In the genomic region with DNA sequence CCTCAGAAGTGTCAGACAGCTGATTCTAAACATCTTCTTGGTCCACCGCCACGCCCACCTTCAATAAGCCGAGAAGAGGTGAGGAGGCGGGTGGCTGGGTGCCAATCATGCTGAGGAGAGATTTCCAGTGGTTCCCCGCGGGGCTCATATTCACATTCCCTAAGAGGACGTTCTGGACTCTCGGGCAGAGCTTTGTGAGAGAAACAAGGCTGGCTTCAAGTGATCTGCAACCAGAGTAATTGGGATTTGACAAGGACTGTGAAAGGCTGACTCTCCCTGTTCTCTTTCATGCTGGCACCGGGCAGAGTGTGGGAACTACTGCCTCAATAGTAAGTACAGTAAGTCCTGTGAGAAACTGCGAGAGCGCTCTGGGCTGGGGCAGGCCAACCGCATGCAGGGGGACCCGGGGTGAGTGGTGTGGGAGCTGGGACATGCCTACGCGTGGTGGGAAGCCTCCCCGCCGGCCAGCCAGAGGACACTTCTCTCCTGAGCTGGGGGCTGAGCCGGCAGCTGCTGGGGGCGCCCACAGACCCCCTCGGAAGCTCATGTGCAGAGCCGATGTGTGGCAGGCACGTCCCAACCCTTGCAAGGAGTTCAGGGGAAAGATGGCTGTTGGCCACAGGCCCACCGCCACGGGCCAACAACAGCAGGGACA, we compare ENCODE assay signal across 11 cellular contexts.
DNase-seq lines count a peak whose midpoint lies in the region; ATAC-seq and TF ChIP-seq lines count a peak whose summit lies in the region.
"Had no signal": no experiment of that assay in that cellular context is flagged by ENCODE, and none has a peak within 500 bp of the region (broad histone marks: within the 10 kb centered on the region; RNA-seq: fewer than 3 reads in every experiment).

No MANE protein-coding gene starts in this region.

- TF ChIP-seq EP300 in esophagus muscularis mucosa (IDR thresholded peaks at IDR 0.05), result no peak

- H3K79me2 ChIP-seq in parathyroid adenoma, result no peaks in the 10 kb centered on the region

- H3K27me3 ChIP-seq in AG04450 (ENCODE audit: control insufficient read depth, insufficient read depth, low read length), result no peaks in the 10 kb centered on the region
- no peaks in the 10 kb centered on the region for H3K27me3 ChIP-seq in esophagus muscularis mucosa
- no peaks in the 10 kb centered on the region for H3K27me3 ChIP-seq in parathyroid adenoma (ENCODE audit: control insufficient read depth, insufficient read depth, low read length)

- H3K9me3 ChIP-seq in AG04450 (ENCODE audit: control insufficient read depth, insufficient read depth, low read length), result no peaks in the 10 kb centered on the region
- H3K9me3 ChIP-seq in esophagus muscularis mucosa, result no peaks in the 10 kb centered on the region
- H3K9me3 ChIP-seq in parathyroid adenoma (ENCODE audit: control insufficient read depth, low read length), result no peaks in the 10 kb centered on the region
- H3K9me3 ChIP-seq: BLaER1 treated with 17β-estradiol and CSF1 and Interleukin-3, amounts not matched to agents 10 nM and 100 nM had no signal

- WGBS in esophagus muscularis mucosa, result 47% methylated on average over 15 of the region's 24 CpGs

- ATAC-seq in SK-N-SH treated with all-trans-retinoic acid at 6 μM for 48 hours, result no peak

- peaks cover 4 to 33% (median 21%) of the 10 kb centered on the region in 4 donors for H3K4me1 ChIP-seq in esophagus muscularis mucosa
- H3K4me1 ChIP-seq in parathyroid adenoma, result no peaks in the 10 kb centered on the region

- H3K36me3 ChIP-seq in esophagus muscularis mucosa, result no peaks in the 10 kb centered on the region
- H3K36me3 ChIP-seq in parathyroid adenoma (ENCODE audit: control insufficient read depth, insufficient read depth, low read length), result no peaks in the 10 kb centered on the region
- H3K36me3 ChIP-seq: BLaER1 treated with 17β-estradiol and CSF1 and Interleukin-3, amounts not matched to agents 10 nM and 100 nM had no signal

- TF ChIP-seq POLR2A in esophagus muscularis mucosa (IDR thresholded peaks at IDR 0.05; ENCODE audit: low read depth), result no peak

- intact Hi-C loops in esophagus muscularis mucosa (cut with DNase I), result loop anchor here (5.0 to 10.0 kb wide), 2 partner anchors 112 to 219 kb away; partner anchors contain the start of gene LIFR

- H3K4me3 ChIP-seq in AG04450 (ENCODE audit: low read depth, low read length) (peak overlapping the region; percentile 67), esophagus muscularis mucosa (peak overlapping the region; percentile 42 to 50 (median 44)), parathyroid adenoma (ENCODE audit: low read depth, low read length) (no peak overlapping the region)
- H3K4me3 ChIP-seq: BLaER1 treated with 17β-estradiol and CSF1 and Interleukin-3, amounts not matched to agents 10 nM and 100 nM had no signal

- H3K4me2 ChIP-seq in parathyroid adenoma (ENCODE audit: low read length), result no peak overlapping the region
- H3K4me2 ChIP-seq: BLaER1 treated with 17β-estradiol and CSF1 and Interleukin-3, amounts not matched to agents 10 nM and 100 nM had no signal

- no peak for DNase-seq in AG04450 (ENCODE audit: low read depth, low spot score)
- peak; percentile 73 for DNase-seq in NCI-H2227 (lab: John Stamatoyannopoulos, UW; ENCODE audit: unreplicated experiment)
- no peak for DNase-seq in esophagus muscularis mucosa (ENCODE audit: extremely low spot score)
- DNase-seq in A172 (ENCODE audit: low spot score), result no peak
- DNase-seq in occipital lobe (lab: John Stamatoyannopoulos, UW), result no peak
- DNase-seq in SIG-M5 (lab: John Stamatoyannopoulos, UW), result no peak
- DNase-seq: amniotic stem cell; NK-92 treated with Interleukin-12 subunit alpha and Interleukin-12 subunit beta, amount 100 ng/mL, for 24 hours had no signal

- TF ChIP-seq CTCF in AG04450 (IDR thresholded peaks at IDR 0.05; ENCODE audit: low read depth, low read length) (no peak), esophagus muscularis mucosa (IDR thresholded peaks at IDR 0.05) (no peak), parathyroid adenoma (IDR thresholded peaks at IDR 0.05) (no peak)

- no peak overlapping the region for H3K9ac ChIP-seq in parathyroid adenoma
- H3K9ac ChIP-seq: BLaER1 treated with 17β-estradiol and CSF1 and Interleukin-3, amounts not matched to agents 10 nM and 100 nM had no signal

- H3K27ac ChIP-seq in AG04450 (ENCODE audit: low read depth, low read length), result peak overlapping the region; percentile 70
- peak overlapping the region; percentile 57 to 79 (median 70) for H3K27ac ChIP-seq in esophagus muscularis mucosa (replicated peaks in 1 of 4)
- peak overlapping the region; percentile 29 for H3K27ac ChIP-seq in parathyroid adenoma
- H3K27ac ChIP-seq: BLaER1 treated with 17β-estradiol and CSF1 and Interleukin-3, amounts not matched to agents 10 nM and 100 nM had no signal

- H2AFZ ChIP-seq in parathyroid adenoma, result no peak overlapping the region

- CTCF ChIA-PET in AG04450 (lab: Charles Lee), result interaction anchor here (0.8 to 4.1 kb wide), 3 partner anchors 9 to 368 kb away, joined by 3 to 50 read pairs (median 4); no protein-coding TSS in a partner anchor

- POLR2A ChIA-PET in AG04450 (lab: Yijun Ruan, JAX), result interaction anchor here (1.0 to 1.6 kb wide), 2 partner anchors 19 to 364 kb away, joined by 4 to 10 read pairs; no protein-coding TSS in a partner anchor

TF ChIP-seq in SK-N-SH treated with all-trans-retinoic acid at 6 μM for 48 hours, 23 proteins besides CTCF, POLR2A, EP300 and RAD21:
- TF ChIP-seq TCF4 (CRISPR knock-in tag; IDR thresholded peaks at IDR 0.05; ENCODE audit: borderline replicate concordance) (no peak), ISL1 (CRISPR knock-in tag; IDR thresholded peaks at IDR 0.05) (no peak), ZNF8 (CRISPR knock-in tag; IDR thresholded peaks at IDR 0.05) (no peak), ARNTL (CRISPR knock-in tag; IDR thresholded peaks at IDR 0.05; ENCODE audit: borderline replicate concordance, low read depth) (no peak), TSHZ2 (CRISPR knock-in tag; IDR thresholded peaks at IDR 0.05) (no peak), BACH2 (CRISPR knock-in tag; IDR thresholded peaks at IDR 0.05; ENCODE audit: borderline replicate concordance) (no peak), ZNF565 (CRISPR knock-in tag; conservative IDR thresholded peaks at IDR 0.05; ENCODE audit: low read depth) (no peak), ZFP30 (CRISPR knock-in tag; IDR thresholded peaks at IDR 0.05) (no peak)
- TF ChIP-seq, protein P1, sequence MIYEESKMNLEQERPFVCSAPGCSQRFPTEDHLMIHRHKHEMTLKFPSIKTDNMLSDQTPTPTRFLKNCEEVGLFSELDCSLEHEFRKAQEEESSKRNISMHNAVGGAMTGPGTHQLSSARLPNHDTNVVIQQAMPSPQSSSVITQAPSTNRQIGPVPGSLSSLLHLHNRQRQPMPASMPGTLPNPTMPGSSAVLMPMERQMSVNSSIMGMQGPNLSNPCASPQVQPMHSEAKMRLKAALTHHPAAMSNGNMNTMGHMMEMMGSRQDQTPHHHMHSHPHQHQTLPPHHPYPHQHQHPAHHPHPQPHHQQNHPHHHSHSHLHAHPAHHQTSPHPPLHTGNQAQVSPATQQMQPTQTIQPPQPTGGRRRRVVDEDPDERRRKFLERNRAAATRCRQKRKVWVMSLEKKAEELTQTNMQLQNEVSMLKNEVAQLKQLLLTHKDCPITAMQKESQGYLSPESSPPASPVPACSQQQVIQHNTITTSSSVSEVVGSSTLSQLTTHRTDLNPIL (CRISPR knock-in tag; IDR thresholded peaks at IDR 0.05; ENCODE audit: low read depth), result no peak
